Comparison of ENCODE assay signal across 11 cellular contexts in genomic region chr11:93131709-93132108, GRCh38.
DNase-seq lines count a peak whose midpoint lies in the region; ATAC-seq and TF ChIP-seq lines count a peak whose summit lies in the region.
"Had no signal": no experiment of that assay in that cellular context is flagged by ENCODE, and none has a peak within 500 bp of the region (broad histone marks: within the 10 kb centered on the region; RNA-seq: fewer than 3 reads in every experiment).

No MANE protein-coding gene starts in this region.

- no peak overlapping the region for H2AFZ ChIP-seq in OCI-LY7 (ENCODE audit: low read length)

- CTCF ChIA-PET in OCI-LY7 (lab: Charles Lee; ENCODE audit: unreplicated experiment) = no interaction called here

- peak; percentile 3 for DNase-seq in ELR (ENCODE audit: low read depth)
- DNase-seq in M059J (ENCODE audit: low read depth) = peak; percentile 15
- peak; percentile 11 for DNase-seq in OCI-LY7 (ENCODE audit: low spot score)
- DNase-seq in left colon = no peak
- DNase-seq in RPMI8226 = no peak
- no peak for DNase-seq in HK-2 (ENCODE audit: unreplicated experiment)
- DNase-seq in SIG-M5 treated with dmso at 0.1 percent for 504 hours (lab: John Stamatoyannopoulos, UW; ENCODE audit: unreplicated experiment) = no peak
- DNase-seq: hippocampal formation; stimulated activated CD4-positive, alpha-beta T cell treated with anti-CD3 and anti-CD28 coated beads, Interleukin-2, amount 100 ng/mL, for 24 hours; testis had no signal

- no peaks in the 10 kb centered on the region for H4K20me1 ChIP-seq in OCI-LY7 (ENCODE audit: insufficient read depth, low read length)

- H3K9me3 ChIP-seq in OCI-LY7 (ENCODE audit: low read length) = no peaks in the 10 kb centered on the region
- H3K9me3 ChIP-seq: testis had no signal

- peak; percentile 54 for TF ChIP-seq CTCF in OCI-LY7 (conservative IDR thresholded peaks at IDR 0.05; ENCODE audit: low read length)

- H3K79me2 ChIP-seq in OCI-LY7 (ENCODE audit: insufficient read depth, low read depth, low read length) = no peaks in the 10 kb centered on the region

- H3K9me2 ChIP-seq in OCI-LY7 (ENCODE audit: insufficient read depth, low read length) = no peaks in the 10 kb centered on the region

- no peak overlapping the region for H3K4me2 ChIP-seq in OCI-LY7 (ENCODE audit: low read length)

- H3K27ac ChIP-seq in OCI-LY7 (ENCODE audit: low read depth, low read length, poor library complexity, severe bottlenecking) = no peak overlapping the region
- H3K27ac ChIP-seq: testis had no signal

- H3K36me3 ChIP-seq in OCI-LY7 (ENCODE audit: insufficient read depth, low read length) = no peaks in the 10 kb centered on the region

- ATAC-seq in left colon = peak; percentile 62
- ATAC-seq in HG02852 (IDR thresholded peaks at IDR 0.05; ENCODE audit: unreplicated experiment) = no peak

- POLR2A ChIA-PET in OCI-LY7 (lab: Charles Lee) = no interaction called here

- no TSS peak for BruUV-seq in OCI-LY7 (replicated peaks; lab: Mats Ljungman, UMichigan)

- no peaks in the 10 kb centered on the region for H3K4me1 ChIP-seq in OCI-LY7 (ENCODE audit: insufficient read depth, low read length, poor library complexity, severe bottlenecking)
- H3K4me1 ChIP-seq: testis had no signal

- H3K4me3 ChIP-seq in OCI-LY7 (ENCODE audit: low read depth, low read length, poor library complexity, severe bottlenecking) = no peak overlapping the region
- H3K4me3 ChIP-seq: testis had no signal

- intact Hi-C loops in OCI-LY7 (cut with micrococcal nuclease; ENCODE audit: unreplicated experiment) = no loop called here
- intact Hi-C loops in left colon (cut with DNase I, micrococcal nuclease) = no loop called here

Comparison
In these comparisons a context has a peak if more than half of its experiments do, and no peak if none do; other contexts are left out.
1. DNase-seq: peak in ELR (single experiment), M059J (single experiment) and OCI-LY7 (single experiment); none in left colon (0 of 2), RPMI8226 (single experiment), HK-2 (single experiment) and SIG-M5 treated with dmso at 0.1 percent for 504 hours (single experiment).